In the genomic region with DNA sequence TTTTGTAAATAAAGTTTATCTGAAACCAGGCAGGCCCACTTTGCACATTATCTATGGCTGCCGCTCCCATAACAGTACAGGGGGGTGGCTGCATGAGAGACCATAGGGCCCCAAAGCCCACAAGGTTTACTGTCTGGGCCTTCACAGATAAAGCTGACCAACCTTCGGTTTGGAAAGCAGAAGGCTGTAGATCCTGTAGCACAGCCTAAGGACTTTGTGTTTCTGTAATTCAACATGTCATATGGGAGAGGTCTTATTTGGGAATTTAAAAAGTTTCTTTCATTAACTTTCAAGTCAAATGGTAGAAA, we compare ENCODE assay signal across 16 cellular contexts.
DNase-seq lines count a peak whose midpoint lies in the region; ATAC-seq and TF ChIP-seq lines count a peak whose summit lies in the region.
"Had no signal": no experiment of that assay in that cellular context is flagged by ENCODE, and none has a peak within 500 bp of the region (broad histone marks: within the 10 kb centered on the region; RNA-seq: fewer than 3 reads in every experiment).

No MANE protein-coding gene starts in this region.

- no peaks in the 10 kb centered on the region for H4K20me1 ChIP-seq in neural progenitor cell (ENCODE audit: low read depth)

- H3K9ac ChIP-seq in neural progenitor cell = no peak overlapping the region

- H3K36me3 ChIP-seq in left ventricle myocardium inferior = no peaks in the 10 kb centered on the region
- H3K36me3 ChIP-seq in neural progenitor cell = no peaks in the 10 kb centered on the region

- TF ChIP-seq CTCF in left ventricle myocardium inferior (IDR thresholded peaks at IDR 0.05; ENCODE audit: borderline replicate concordance) (no peak), neural progenitor cell (IDR thresholded peaks at IDR 0.05) (no peak)

- H3K4me1 Mint-ChIP-seq in neural progenitor cell = peaks cover 29% of the 10 kb centered on the region

- no peak for ATAC-seq in GM21786 (IDR thresholded peaks at IDR 0.05; ENCODE audit: unreplicated experiment)

- H3K27ac Mint-ChIP-seq in neural progenitor cell = no peak overlapping the region
- H3K27ac Mint-ChIP-seq: CD4-positive, CD25-positive, alpha-beta regulatory T cell had no signal

- H3K4me3 ChIP-seq in left ventricle myocardium inferior = no peak overlapping the region
- H3K4me3 ChIP-seq in neural progenitor cell = no peak overlapping the region

- H3K27me3 ChIP-seq in left ventricle myocardium inferior (ENCODE audit: low read depth) = no peaks in the 10 kb centered on the region
- H3K27me3 ChIP-seq in neural progenitor cell = no peaks in the 10 kb centered on the region

- DNase-seq in HUDEP-2 (lab: John Stamatoyannopoulos, UW; ENCODE audit: unreplicated experiment in 76 of 76) (peak in 73 of 76 experiments; percentile 68 to 99 (median 91)), SK-N-DZ (ENCODE audit: low spot score) (peak; percentile 92), left ventricle myocardium inferior (no peak), neural progenitor cell (ENCODE audit: low spot score) (no peak), putamen (ENCODE audit: low spot score) (no peak), EL (no peak)
- DNase-seq: Calu3; CD4-positive, CD25-positive, alpha-beta regulatory T cell; DMS53; HCEC 1CT; MV-4-11; NCI-H1417 treated with DMSO at 0.1 percent for 48 hours; NCI-H1930; NCI-H69 had no signal

- H3K4me3 Mint-ChIP-seq in neural progenitor cell = no peak overlapping the region
- H3K4me3 Mint-ChIP-seq: CD4-positive, CD25-positive, alpha-beta regulatory T cell had no signal

- H3K27me3 Mint-ChIP-seq in neural progenitor cell (ENCODE audit: insufficient read depth, low read depth) = peaks cover 12% of the 10 kb centered on the region

- H3K4me1 ChIP-seq in left ventricle myocardium inferior (peaks cover 46% of the 10 kb centered on the region), neural progenitor cell (peaks cover 11% of the 10 kb centered on the region)

- intact Hi-C loops in left ventricle myocardium inferior (cut with micrococcal nuclease) = no loop called here

- no peak overlapping the region for H3K4me2 ChIP-seq in neural progenitor cell

- peak overlapping the region; percentile 3 for H2AFZ ChIP-seq in neural progenitor cell (replicated peaks)

- peaks cover 3% of the 10 kb centered on the region for H3F3A ChIP-seq in neural progenitor cell (ENCODE audit: low read depth)

- H3K9me3 ChIP-seq in left ventricle myocardium inferior (replicated peaks) (no peaks in the 10 kb centered on the region), neural progenitor cell (ENCODE audit: low read depth) (no peaks in the 10 kb centered on the region)

- H3K79me2 ChIP-seq in neural progenitor cell (ENCODE audit: low read depth) = no peaks in the 10 kb centered on the region

- H3K36me3 Mint-ChIP-seq in neural progenitor cell = no peaks in the 10 kb centered on the region
- H3K36me3 Mint-ChIP-seq: CD4-positive, CD25-positive, alpha-beta regulatory T cell had no signal

- H3K9me3 Mint-ChIP-seq in neural progenitor cell = no peaks in the 10 kb centered on the region

- peak overlapping the region; percentile 73 for H3K27ac ChIP-seq in left ventricle myocardium inferior (replicated peaks)
- no peak overlapping the region for H3K27ac ChIP-seq in neural progenitor cell
- H3K27ac ChIP-seq: RWPE1 had no signal

Comparison
In these comparisons a context has a peak if more than half of its experiments do, and no peak if none do; other contexts are left out.
1. DNase-seq: peak in HUDEP-2 (73 of 76) and SK-N-DZ (single experiment); none in left ventricle myocardium inferior (single experiment), neural progenitor cell (single experiment), putamen (single experiment) and EL (single experiment).